8 cellular contexts compared by ENCODE assay signal in genomic region chr9:14326264-14326826, GRCh38. TPM values are rescaled to one million over a fixed set of nuclear protein-coding genes. Genes with fewer than 3 reads are reported as not detected.
DNase-seq lines count a peak whose midpoint lies in the region; ATAC-seq and TF ChIP-seq lines count a peak whose summit lies in the region.

No MANE protein-coding gene starts in this region.

- H2AFZ ChIP-seq in DND-41 (ENCODE audit: low read depth, low read length): no peak overlapping the region

- H3K9me3 ChIP-seq in DND-41 (ENCODE audit: insufficient read depth, low read length, severe bottlenecking) (no peaks in the 10 kb centered on the region), vagina (no peaks in the 10 kb centered on the region)

- H3K27me3 ChIP-seq in DND-41 (ENCODE audit: insufficient read depth, low read length, poor library complexity) (no peaks in the 10 kb centered on the region), vagina (no peaks in the 10 kb centered on the region)

- TF ChIP-seq POLR2A in vagina (IDR thresholded peaks at IDR 0.05): no peak

- H3K4me2 ChIP-seq in DND-41 (ENCODE audit: insufficient read depth, low read length): no peak overlapping the region

- H3K4me1 ChIP-seq in DND-41 (ENCODE audit: insufficient read depth, low read length) (peaks cover 10% of the 10 kb centered on the region; the same call in 1 of the 2 replicates), vagina (peaks cover 15% of the 10 kb centered on the region)

- intact Hi-C loops in vagina (cut with DNase I): no loop called here

- ATAC-seq in DND-41 (ENCODE audit: insufficient read depth, low read depth) (peak; percentile 29), HG02885 (IDR thresholded peaks at IDR 0.05; ENCODE audit: poor library complexity, unreplicated experiment) (peak; percentile 18), HG03095 (IDR thresholded peaks at IDR 0.05; ENCODE audit: unreplicated experiment) (no peak)

- TF ChIP-seq CTCF in DND-41 (IDR thresholded peaks at IDR 0.05; ENCODE audit: borderline replicate concordance, extremely low read depth, low read length, poor library complexity, severe bottlenecking): no peak
- no peak for TF ChIP-seq CTCF in fibroblast of mammary gland (conservative IDR thresholded peaks at IDR 0.05; ENCODE audit: control insufficient read depth, insufficient read depth, low read depth, low read length)
- no peak for TF ChIP-seq CTCF in vagina (IDR thresholded peaks at IDR 0.05)

- H3K36me3 ChIP-seq in DND-41 (ENCODE audit: insufficient read depth, low read length) (no peaks in the 10 kb centered on the region), vagina (no peaks in the 10 kb centered on the region)

- no peak overlapping the region for H3K9ac ChIP-seq in DND-41 (ENCODE audit: low read depth, low read length)

- DNase-seq in DND-41 (peak; percentile 6), NCI-H510A (lab: John Stamatoyannopoulos, UW) (peak; percentile 90), fibroblast of mammary gland (ENCODE audit: low read depth) (peak; percentile 74), vagina (ENCODE audit: extremely low spot score in 2 of 2) (no peak), nucleus accumbens (lab: John Stamatoyannopoulos, UW) (no peak)
- no peak for DNase-seq in central memory CD4-positive, alpha-beta T cell

- H3K27ac ChIP-seq in DND-41 (ENCODE audit: low read length) (no peak overlapping the region), vagina (no peak overlapping the region)

- no peaks in the 10 kb centered on the region for H3K79me2 ChIP-seq in DND-41 (ENCODE audit: insufficient read depth, low read length)

- H3K4me3 ChIP-seq in DND-41 (ENCODE audit: low read depth in 1 of 2, low read length in 2 of 2) (no peak overlapping the region), fibroblast of mammary gland (ENCODE audit: control insufficient read depth, low read depth, low read length) (no peak overlapping the region), vagina (no peak overlapping the region)

- no peaks in the 10 kb centered on the region for H4K20me1 ChIP-seq in DND-41 (ENCODE audit: insufficient read depth, low read length)

RNA-seq across cellular contexts. Expression of gene NFIB, which starts 12.4 kb away (rescaled TPM):
- total RNA-seq in vagina: 73.4 TPM

Comparison
In these comparisons a context has a peak if more than half of its experiments do, and no peak if none do; other contexts are left out.
1. DNase-seq: peak in DND-41 (single experiment), NCI-H510A (single experiment) and fibroblast of mammary gland (single experiment); none in vagina (0 of 2), central memory CD4-positive, alpha-beta T cell (single experiment) and nucleus accumbens (0 of 56).